Comparison of ENCODE assay signal across 27 cellular contexts in the genomic region with DNA sequence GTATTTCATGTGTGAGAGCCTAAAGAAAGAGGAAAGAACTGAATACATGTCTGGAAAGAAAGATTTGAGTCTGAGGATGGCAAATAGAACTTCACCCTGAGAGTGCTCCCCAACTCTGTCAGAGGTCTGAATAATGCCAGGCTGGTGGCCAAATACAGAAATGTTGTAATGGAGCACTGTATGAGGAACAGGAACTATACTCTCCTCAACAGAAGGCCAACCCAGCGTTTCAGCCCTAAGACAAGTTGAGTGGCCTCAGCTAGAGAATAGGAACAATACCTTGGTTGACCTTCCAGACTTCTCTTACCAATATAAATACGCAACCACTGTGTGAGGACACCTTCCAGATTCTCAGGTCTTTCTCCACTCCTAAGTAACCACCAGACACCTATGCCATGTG.
DNase-seq lines count a peak whose midpoint lies in the region; ATAC-seq and TF ChIP-seq lines count a peak whose summit lies in the region.
"Had no signal": no experiment of that assay in that cellular context is flagged by ENCODE, and none has a peak within 500 bp of the region (broad histone marks: within the 10 kb centered on the region; RNA-seq: fewer than 3 reads in every experiment).

No MANE protein-coding gene starts in this region.

- H2AFZ ChIP-seq in Loucy (ENCODE audit: low read length) (no peak overlapping the region), smooth muscle cell (ENCODE audit: low read depth) (no peak overlapping the region)

- TF ChIP-seq CTCF in Loucy (conservative IDR thresholded peaks at IDR 0.05; ENCODE audit: low read length) (no peak), smooth muscle cell (IDR thresholded peaks at IDR 0.05; ENCODE audit: borderline replicate concordance, insufficient read depth, poor library complexity, severe bottlenecking) (no peak)

- H3K36me3 ChIP-seq in Loucy (ENCODE audit: insufficient read depth, low read length) (no peaks in the 10 kb centered on the region), smooth muscle cell (ENCODE audit: low read depth) (peaks cover 5% of the 10 kb centered on the region)
- H3K36me3 ChIP-seq: gastrocnemius medialis, ovary, vagina, WERI-Rb-1 had no signal

- H3K9ac ChIP-seq in Loucy (ENCODE audit: low read depth, low read length, poor library complexity, severe bottlenecking) (no peak overlapping the region), smooth muscle cell (ENCODE audit: low read depth) (no peak overlapping the region)

- H4K20me1 ChIP-seq in Loucy (ENCODE audit: insufficient read depth, low read length, poor library complexity, severe bottlenecking): no peaks in the 10 kb centered on the region
- no peaks in the 10 kb centered on the region for H4K20me1 ChIP-seq in smooth muscle cell (ENCODE audit: low read depth)

- no peaks in the 10 kb centered on the region for H3K9me2 ChIP-seq in Loucy (replicated peaks; ENCODE audit: low read depth, low read length)

- H3F3A ChIP-seq in Loucy (ENCODE audit: low read depth) (no peaks in the 10 kb centered on the region), smooth muscle cell (ENCODE audit: low read depth) (no peaks in the 10 kb centered on the region)

- intact Hi-C loops in Right ventricle myocardium superior (cut with DNase I): no loop called here
- intact Hi-C loops in cardiac septum (cut with DNase I): no loop called here

- H3K79me2 ChIP-seq in Loucy (ENCODE audit: insufficient read depth, low read length) (no peaks in the 10 kb centered on the region), smooth muscle cell (ENCODE audit: low read depth) (no peaks in the 10 kb centered on the region)

- H3K9me3 ChIP-seq in Loucy (ENCODE audit: insufficient read depth, low read depth, low read length) (no peaks in the 10 kb centered on the region), smooth muscle cell (replicated peaks; ENCODE audit: low read depth) (no peaks in the 10 kb centered on the region)
- H3K9me3 ChIP-seq: gastrocnemius medialis, ovary, testis, vagina had no signal

- H3K4me2 ChIP-seq in Loucy (ENCODE audit: low read depth, low read length, poor library complexity, severe bottlenecking) (peak overlapping the region; percentile 42), smooth muscle cell (no peak overlapping the region)

- H3K4me1 ChIP-seq in Loucy (ENCODE audit: insufficient read depth, low read length, poor library complexity, severe bottlenecking): peaks cover 25% of the 10 kb centered on the region
- H3K4me1 ChIP-seq in smooth muscle cell (ENCODE audit: low read depth): peaks cover 5% of the 10 kb centered on the region
- H3K4me1 ChIP-seq: gastrocnemius medialis, testis, vagina had no signal

- DNase-seq in Right ventricle myocardium superior (no peak), cardiac septum (ENCODE audit: low spot score) (no peak), SKM-1 (lab: John Stamatoyannopoulos, UW; ENCODE audit: unreplicated experiment) (peak; percentile 94), pons (ENCODE audit: low spot score) (peak; percentile 29), iPS-NIHi11 (ENCODE audit: low spot score) (no peak), smooth muscle cell (lab: John Stamatoyannopoulos, UW; ENCODE audit: unreplicated experiment) (no peak)
- DNase-seq: activated CD4-positive, alpha-beta T cell treated with anti-CD3 and anti-CD28 coated beads, Interleukin-2, amount 10 ng/mL, durations not matched to agents 24 days and 14 days; activated effector memory CD4-positive, alpha-beta T cell treated with Interleukin-2 at 50 U/mL for 16 hours; CD4-positive, alpha-beta T cell; gastrocnemius medialis; H7; Karpas-422; NCI-H1048; NCI-H1694 treated with DMSO at 0.1 percent for 48 hours; NCI-H446 treated with DMSO at 0.1 percent for 48 hours; NCI-H82; ovary; PC-3; retina; stimulated activated CD4-positive, alpha-beta T cell treated with anti-CD3 and anti-CD28 coated beads, Interleukin-2, amount 100 ng/mL, for 24 hours; stimulated activated naive CD8-positive, alpha-beta T cell treated with anti-CD3 and anti-CD28 coated beads, Interleukin-15, Interleukin-2, amounts not matched to agents 100 U/mL and 50 U/mL, for 24 hours; T-helper 9 cell; testis; WERI-Rb-1 had no signal

- H3K27me3 ChIP-seq in Loucy (ENCODE audit: insufficient read depth, low read length, poor library complexity, severe bottlenecking): no peaks in the 10 kb centered on the region
- H3K27me3 ChIP-seq in smooth muscle cell (ENCODE audit: low read depth): no peaks in the 10 kb centered on the region
- H3K27me3 ChIP-seq: gastrocnemius medialis, ovary, testis, vagina had no signal

- no peak overlapping the region for H3K4me3 ChIP-seq in Loucy (ENCODE audit: low read length, poor library complexity, severe bottlenecking)
- H3K4me3 ChIP-seq in smooth muscle cell: no peak overlapping the region
- H3K4me3 ChIP-seq: gastrocnemius medialis, ovary, testis, vagina had no signal

- ATAC-seq in Right ventricle myocardium superior (ENCODE audit: poor library complexity): peak; percentile 45
- no peak for ATAC-seq in HG03520 (IDR thresholded peaks at IDR 0.05; ENCODE audit: unreplicated experiment)
- ATAC-seq: gastrocnemius medialis, PC-3 had no signal

- no peak overlapping the region for H3K27ac ChIP-seq in smooth muscle cell (ENCODE audit: low read depth)
- H3K27ac ChIP-seq: gastrocnemius medialis, ovary, testis, vagina, WERI-Rb-1 had no signal

- WGBS in smooth muscle cell (ENCODE audit: low lambda C conversion rate): 95% methylated on average over 2 of the region's 2 CpGs

Comparison
In these comparisons a context has a peak if more than half of its experiments do, and no peak if none do; other contexts are left out.
1. DNase-seq: peak in SKM-1 (single experiment) and pons (single experiment); none in Right ventricle myocardium superior (single experiment), cardiac septum (single experiment), iPS-NIHi11 (single experiment) and smooth muscle cell (single experiment).